ENCODE assay signal across 9 cellular contexts in the genomic region with DNA sequence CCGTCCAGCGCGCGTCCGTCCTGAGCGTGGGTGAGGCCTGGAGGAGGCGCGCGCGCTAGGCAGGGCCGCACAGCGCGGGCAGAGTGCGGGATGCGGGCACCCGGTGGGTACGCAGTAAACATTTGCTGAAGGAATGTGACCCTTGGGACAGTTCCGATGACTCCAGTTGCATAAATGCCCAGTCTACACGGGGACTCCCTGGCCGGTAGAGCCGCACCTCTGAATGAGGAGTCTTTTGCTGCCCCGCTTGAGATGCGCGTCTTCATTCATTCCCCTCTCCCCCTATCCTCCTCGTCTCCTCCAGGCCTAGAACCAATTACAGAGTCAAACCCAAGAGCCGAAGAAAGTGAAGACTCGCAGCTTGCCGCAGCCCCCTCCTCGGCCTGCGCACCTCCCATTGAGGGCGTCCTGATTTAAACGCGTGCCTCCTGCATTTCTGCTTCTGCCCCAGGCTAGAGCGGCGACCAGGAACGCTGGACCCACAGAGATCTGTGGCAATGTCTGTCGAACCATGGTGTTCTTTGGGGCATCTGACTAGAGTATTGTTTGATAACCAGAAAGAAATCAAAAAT. TPM values are rescaled to one million over a fixed set of nuclear protein-coding genes. Genes with fewer than 3 reads are reported as not detected.
DNase-seq lines count a peak whose midpoint lies in the region; ATAC-seq, FAIRE-seq and TF ChIP-seq lines count a peak whose summit lies in the region.
"Had no signal": no experiment of that assay in that cellular context is flagged by ENCODE, and none has a peak within 500 bp of the region (broad histone marks: within the 10 kb centered on the region; RNA-seq: fewer than 3 reads in every experiment).

No MANE protein-coding gene starts in this region.

- H3K27ac Mint-ChIP-seq in activated T-cell treated with anti-CD3 and anti-CD28 coated beads, Interleukin-2, amount 50 U/mL, for 24 hours, result peak overlapping the region; percentile 95

- dilution Hi-C loops in keratinocyte (cut with MboI; ENCODE audit: extremely low pct_ligation_motif_present, low sequenced_read_pairs), result no loop called here

- no peaks in the 10 kb centered on the region for H3K9me3 Mint-ChIP-seq in activated T-cell treated with anti-CD3 and anti-CD28 coated beads, Interleukin-2, amount 50 U/mL, for 24 hours

- H3K9me1 ChIP-seq in keratinocyte (ENCODE audit: control insufficient read depth, extremely low read depth, insufficient read depth, low read length), result no peaks in the 10 kb centered on the region

- H4K20me1 ChIP-seq in keratinocyte (ENCODE audit: control insufficient read depth, extremely low read depth, insufficient read depth, low read length), result no peaks in the 10 kb centered on the region

- peaks cover 15% of the 10 kb centered on the region for H3K79me2 ChIP-seq in keratinocyte (ENCODE audit: control insufficient read depth, insufficient read depth, low read length)

- peak; percentile 20 for ATAC-seq in HG03097 (IDR thresholded peaks at IDR 0.05; ENCODE audit: low FRiP score, unreplicated experiment)

- peak overlapping the region; percentile 94 for H3K4me3 Mint-ChIP-seq in activated T-cell treated with anti-CD3 and anti-CD28 coated beads, Interleukin-2, amount 50 U/mL, for 24 hours

- H3K27ac ChIP-seq in ascending aorta (peak overlapping the region; percentile 95 to 99), keratinocyte (ENCODE audit: control insufficient read depth, insufficient read depth, low read length) (peak overlapping the region; percentile 39), stomach smooth muscle (ENCODE audit: low read length) (peak overlapping the region; percentile 93)

- peak; percentile 13 for FAIRE-seq in keratinocyte (lab: Jason Lieb, UNC)

- H3K27me3 ChIP-seq in ascending aorta (peaks cover under 1% of the 10 kb centered on the region), keratinocyte (ENCODE audit: control insufficient read depth, extremely low read depth, insufficient read depth, low read length) (no peaks in the 10 kb centered on the region), stomach smooth muscle (ENCODE audit: control insufficient read depth in 1 of 2, insufficient read depth in 2 of 2, low read length in 2 of 2) (peaks cover 0 to 4% of the 10 kb centered on the region in 2 donors)

- H3K9me3 ChIP-seq in ascending aorta, result no peaks in the 10 kb centered on the region
- H3K9me3 ChIP-seq in keratinocyte (ENCODE audit: control insufficient read depth, low read depth, low read length), result no peaks in the 10 kb centered on the region
- no peaks in the 10 kb centered on the region for H3K9me3 ChIP-seq in stomach smooth muscle (ENCODE audit: control insufficient read depth in 2 of 2, low read length in 2 of 2)

- H3K4me1 ChIP-seq in ascending aorta (peaks cover 5 to 19% of the 10 kb centered on the region in 2 donors), keratinocyte (ENCODE audit: control insufficient read depth, extremely low read depth, insufficient read depth, low read length) (peaks cover 12% of the 10 kb centered on the region), stomach smooth muscle (ENCODE audit: control insufficient read depth, insufficient read depth, low read length) (peaks cover 28% of the 10 kb centered on the region)

- H3K4me2 ChIP-seq in keratinocyte (ENCODE audit: control insufficient read depth, extremely low read depth, insufficient read depth, low read depth, low read length), result peak overlapping the region; percentile 96

- peaks cover 0 to 5% of the 10 kb centered on the region in 2 donors for H3K36me3 ChIP-seq in ascending aorta
- peaks cover 2 to 11% of the 10 kb centered on the region in 2 experiments for H3K36me3 ChIP-seq in keratinocyte (ENCODE audit: control insufficient read depth in 2 of 2, extremely low read depth in 1 of 2, insufficient read depth in 2 of 2, low read length in 2 of 2)
- peaks cover 5 to 6% of the 10 kb centered on the region in 2 donors for H3K36me3 ChIP-seq in stomach smooth muscle (ENCODE audit: control insufficient read depth in 2 of 2, insufficient read depth in 2 of 2, low read length in 2 of 2)

- TF ChIP-seq CTCF in ascending aorta (IDR thresholded peaks at IDR 0.05), result no peak
- TF ChIP-seq CTCF in keratinocyte (optimal IDR thresholded peaks at IDR 0.05 in 1 of 3, IDR thresholded peaks at IDR 0.05 in 1 of 3, conservative IDR thresholded peaks at IDR 0.05 in 1 of 3; ENCODE audit: extremely low read depth in 1 of 3, insufficient read depth in 2 of 3, low read length in 3 of 3), result no peak

- H3K4me3 ChIP-seq in ascending aorta, result peak overlapping the region; percentile 65 to 82
- peak overlapping the region; percentile 79 to 94 (median 89) for H3K4me3 ChIP-seq in keratinocyte (ENCODE audit: control insufficient read depth in 2 of 3, extremely low read depth in 1 of 3, insufficient read depth in 2 of 3, low read depth in 1 of 3, low read length in 3 of 3)
- H3K4me3 ChIP-seq in stomach smooth muscle (ENCODE audit: low read length in 2 of 2), result peak overlapping the region; percentile 86 to 87

- no peak for DNase-seq in activated T-cell treated with anti-CD3 and anti-CD28 coated beads, Interleukin-2, amount 50 U/mL, for 24 hours
- no peak for DNase-seq in activated T-cell treated with anti-CD3 and anti-CD28 coated beads, Interleukin-2, amount 50 U/mL, for 1 hour
- no peak for DNase-seq in ascending aorta (ENCODE audit: low spot score in 2 of 2)
- DNase-seq in keratinocyte (ENCODE audit: low read depth, low spot score), result no peak
- no peak for DNase-seq in COLO829 (ENCODE audit: low spot score)
- DNase-seq in OCI-M1 (lab: John Stamatoyannopoulos, UW), result no peak

- peaks cover 45% of the 10 kb centered on the region for H3K36me3 Mint-ChIP-seq in activated T-cell treated with anti-CD3 and anti-CD28 coated beads, Interleukin-2, amount 50 U/mL, for 24 hours (ENCODE audit: low read depth)

- intact Hi-C loops in ascending aorta (cut with DNase I), result loop anchor here (2.0 kb wide), 1 partner anchor 45 kb away; a partner anchor contains a TSS

- peaks cover 26% of the 10 kb centered on the region for H3K4me1 Mint-ChIP-seq in activated T-cell treated with anti-CD3 and anti-CD28 coated beads, Interleukin-2, amount 50 U/mL, for 24 hours (ENCODE audit: low read depth)

- H2AFZ ChIP-seq in keratinocyte (ENCODE audit: control insufficient read depth, low read length), result peak overlapping the region; percentile 67

- no peaks in the 10 kb centered on the region for H3K27me3 Mint-ChIP-seq in activated T-cell treated with anti-CD3 and anti-CD28 coated beads, Interleukin-2, amount 50 U/mL, for 24 hours

- H3K9ac ChIP-seq in keratinocyte (ENCODE audit: control insufficient read depth, extremely low read depth, insufficient read depth, low read length) (peak overlapping the region; percentile 95), stomach smooth muscle (ENCODE audit: low read length in 2 of 2) (peak overlapping the region; percentile 80 to 90)

RNA-seq across cellular contexts. Expression of a gene that starts 0.7 kb away (rescaled TPM):
- 82.4 TPM for total RNA-seq in ascending aorta
- 39.5 to 54.9 TPM (median 49.0 TPM) in 3 replicates for polyA plus RNA-seq in keratinocyte
- polyA plus RNA-seq in keratinocyte (2011; ENCODE audit: low read depth), result 41.2 TPM
- polyA plus RNA-seq in keratinocyte (2011; cell fraction: cytosol; rRNA removed), result 14.7 and 15.3 TPM in 2 replicates
- polyA plus RNA-seq in keratinocyte (2011; cell fraction: nucleus; rRNA removed), result 190 TPM in 2 replicates
- 28.2 and 32.2 TPM in 2 replicates for polyA plus RNA-seq in keratinocyte (2012; ENCODE audit: low replicate concordance)
- polyA minus RNA-seq in keratinocyte, result 12.1 to 18.8 TPM (median 14.1 TPM) in 3 replicates
- polyA minus RNA-seq in keratinocyte (2011; cell fraction: cytosol; rRNA and poly(A)+ RNA removed), result 10.7 TPM
- polyA minus RNA-seq in keratinocyte (2011; cell fraction: nucleus; rRNA and poly(A)+ RNA removed), result 11.4 and 17.1 TPM in 2 replicates

RNA-seq across cellular contexts. Expression of a gene that starts 5.2 kb away (rescaled TPM):
- total RNA-seq in ascending aorta, result 0.43 TPM
- polyA plus RNA-seq in keratinocyte, result 10.2 to 14.6 TPM (median 11.0 TPM) in 3 replicates
- 8.1 TPM for polyA plus RNA-seq in keratinocyte (2011; ENCODE audit: low read depth)
- polyA plus RNA-seq in keratinocyte (2011; cell fraction: cytosol; rRNA removed), result 2.4 and 2.9 TPM in 2 replicates
- polyA plus RNA-seq in keratinocyte (2011; cell fraction: nucleus; rRNA removed), result 73.1 and 83.0 TPM in 2 replicates
- 7.1 and 24.2 TPM in 2 replicates for polyA plus RNA-seq in keratinocyte (2012; ENCODE audit: low replicate concordance)
- 3.3 to 11.9 TPM (median 6.7 TPM) in 3 replicates for polyA minus RNA-seq in keratinocyte
- 3.3 TPM for polyA minus RNA-seq in keratinocyte (2011; cell fraction: cytosol; rRNA and poly(A)+ RNA removed)
- 8.8 and 13.7 TPM in 2 replicates for polyA minus RNA-seq in keratinocyte (2011; cell fraction: nucleus; rRNA and poly(A)+ RNA removed)

RNA-seq across cellular contexts. Expression of a gene that starts 17.2 kb away (rescaled TPM):
- not detected for total RNA-seq in ascending aorta
- 0.29 to 1.0 TPM (median 0.31 TPM) in 3 replicates for polyA plus RNA-seq in keratinocyte
- polyA plus RNA-seq in keratinocyte (2011; ENCODE audit: low read depth), result 0.21 TPM
- 0.33 and 0.90 TPM in 2 replicates for polyA plus RNA-seq in keratinocyte (2011; cell fraction: cytosol; rRNA removed)
- polyA plus RNA-seq in keratinocyte (2011; cell fraction: nucleus; rRNA removed), result 1.6 and 2.5 TPM in 2 replicates
- polyA plus RNA-seq in keratinocyte (2012; ENCODE audit: low replicate concordance), result 0.68 and 0.85 TPM in 2 replicates
- polyA minus RNA-seq in keratinocyte, result 0.29 to 1.9 TPM (median 1.2 TPM) in 3 replicates
- polyA minus RNA-seq in keratinocyte (2011; cell fraction: cytosol; rRNA and poly(A)+ RNA removed), result 1.5 TPM
- polyA minus RNA-seq in keratinocyte (2011; cell fraction: nucleus; rRNA and poly(A)+ RNA removed), result 2.6 and 2.8 TPM in 2 replicates

RNA-seq across cellular contexts. Expression of a gene that starts 20.7 kb away (rescaled TPM):
- total RNA-seq in ascending aorta, result not detected
- 0.17 to 0.36 TPM in 2 of 3 replicates, not detected in the other for polyA plus RNA-seq in keratinocyte
- polyA plus RNA-seq in keratinocyte (2011; ENCODE audit: low read depth), result 3.3 TPM
- polyA plus RNA-seq in keratinocyte (2011; cell fraction: cytosol; rRNA removed), result 0.55 and 0.82 TPM in 2 replicates
- 1.1 TPM in 1 of 2 replicates, not detected in the other for polyA plus RNA-seq in keratinocyte (2011; cell fraction: nucleus; rRNA removed)
- 0.92 TPM in 1 of 2 replicates, not detected in the other for polyA plus RNA-seq in keratinocyte (2012; ENCODE audit: low replicate concordance)
- not detected in 3 replicates for polyA minus RNA-seq in keratinocyte
- polyA minus RNA-seq in keratinocyte (2011; cell fraction: cytosol; rRNA and poly(A)+ RNA removed), result not detected
- not detected in 2 replicates for polyA minus RNA-seq in keratinocyte (2011; cell fraction: nucleus; rRNA and poly(A)+ RNA removed)
- total RNA-seq: frontal cortex had no signal

RNA-seq across cellular contexts. Expression of a gene that starts 37.7 kb away (rescaled TPM):
- not detected for total RNA-seq in ascending aorta
- polyA plus RNA-seq in keratinocyte, result 0.01 to 0.08 TPM in 2 of 3 replicates, not detected in the other
- not detected for polyA plus RNA-seq in keratinocyte (2011; ENCODE audit: low read depth)
- polyA plus RNA-seq in keratinocyte (2011; cell fraction: cytosol; rRNA removed), result 0.01 and 0.06 TPM in 2 replicates
- 0.19 and 0.45 TPM in 2 replicates for polyA plus RNA-seq in keratinocyte (2011; cell fraction: nucleus; rRNA removed)
- polyA plus RNA-seq in keratinocyte (2012; ENCODE audit: low replicate concordance), result 0.02 and 0.85 TPM in 2 replicates
- polyA minus RNA-seq in keratinocyte, result 0.07 to 0.10 TPM in 2 of 3 replicates, not detected in the other
- not detected for polyA minus RNA-seq in keratinocyte (2011; cell fraction: cytosol; rRNA and poly(A)+ RNA removed)
- 0.16 and 0.32 TPM in 2 replicates for polyA minus RNA-seq in keratinocyte (2011; cell fraction: nucleus; rRNA and poly(A)+ RNA removed)
- total RNA-seq: frontal cortex had no signal

Comparison
In these comparisons a context has a peak if more than half of its experiments do, and no peak if none do; other contexts are left out.
1. H3K27ac ChIP-seq: peak in every context shown above with its lines; median percentile 97 in ascending aorta; 93 in stomach smooth muscle; 39 in keratinocyte.